In genomic region chr9:18255158-18255629, GRCh38 we compare ENCODE assay signal across 8 cellular contexts.
A peak's percentile ranks its signal among the peaks of the same experiment; 100 is the strongest.
DNase-seq lines count a peak whose midpoint lies in the region; ATAC-seq and FAIRE-seq lines count a peak whose summit lies in the region.

No MANE protein-coding gene starts in this region.

- FAIRE-seq in endometrium (lab: Jason Lieb, UNC): peak; percentile 92

- ATAC-seq in GM19455 (IDR thresholded peaks at IDR 0.05; ENCODE audit: unreplicated experiment) (peak; percentile 96), HG03521 (IDR thresholded peaks at IDR 0.05; ENCODE audit: unreplicated experiment) (peak; percentile 78)

- DNase-seq in COLO829 (ENCODE audit: low spot score): peak; percentile 62
- DNase-seq in NCI-H748 treated with DMSO at 0.1 percent for 48 hours (lab: John Stamatoyannopoulos, UW): peak; percentile 85
- DNase-seq in activated CD8-positive, alpha-beta memory T cell treated with anti-CD3 and anti-CD28 coated beads for 1 hour (ENCODE audit: extremely low read depth in 1 of 2, low read depth in 1 of 2): peak; percentile 27 to 67
- peak; percentile 83 for DNase-seq in midbrain (lab: John Stamatoyannopoulos, UW)
- peak; percentile 27 to 62 for DNase-seq in stimulated activated CD8-positive, alpha-beta memory T cell treated with anti-CD3 and anti-CD28 coated beads, Interleukin-4, amount 100 ng/mL, for 1 hour (ENCODE audit: low read depth in 2 of 2, low spot score in 1 of 2)

Comparison
In these comparisons a context has a peak if more than half of its experiments do, and no peak if none do; other contexts are left out.
1. Peak in every context shown above with its lines: DNase-seq and ATAC-seq.